In genomic region chr17:81981511-81981910, GRCh38 we compare ENCODE assay signal across 1 cellular context. TPM values are rescaled to one million over a fixed set of nuclear protein-coding genes. Genes with fewer than 3 reads are reported as not detected.
"Had no signal": no experiment of that assay in that cellular context is flagged by ENCODE, and none has a peak within 500 bp of the region (broad histone marks: within the 10 kb centered on the region; RNA-seq: fewer than 3 reads in every experiment).

No MANE protein-coding gene starts in this region.

RNA-seq across cellular contexts. Expression of gene MYADML2, which starts 34.5 kb away (rescaled TPM):
- total RNA-seq: NCI-H460 had no signal
